8 cellular contexts compared by ENCODE assay signal in the genomic region with DNA sequence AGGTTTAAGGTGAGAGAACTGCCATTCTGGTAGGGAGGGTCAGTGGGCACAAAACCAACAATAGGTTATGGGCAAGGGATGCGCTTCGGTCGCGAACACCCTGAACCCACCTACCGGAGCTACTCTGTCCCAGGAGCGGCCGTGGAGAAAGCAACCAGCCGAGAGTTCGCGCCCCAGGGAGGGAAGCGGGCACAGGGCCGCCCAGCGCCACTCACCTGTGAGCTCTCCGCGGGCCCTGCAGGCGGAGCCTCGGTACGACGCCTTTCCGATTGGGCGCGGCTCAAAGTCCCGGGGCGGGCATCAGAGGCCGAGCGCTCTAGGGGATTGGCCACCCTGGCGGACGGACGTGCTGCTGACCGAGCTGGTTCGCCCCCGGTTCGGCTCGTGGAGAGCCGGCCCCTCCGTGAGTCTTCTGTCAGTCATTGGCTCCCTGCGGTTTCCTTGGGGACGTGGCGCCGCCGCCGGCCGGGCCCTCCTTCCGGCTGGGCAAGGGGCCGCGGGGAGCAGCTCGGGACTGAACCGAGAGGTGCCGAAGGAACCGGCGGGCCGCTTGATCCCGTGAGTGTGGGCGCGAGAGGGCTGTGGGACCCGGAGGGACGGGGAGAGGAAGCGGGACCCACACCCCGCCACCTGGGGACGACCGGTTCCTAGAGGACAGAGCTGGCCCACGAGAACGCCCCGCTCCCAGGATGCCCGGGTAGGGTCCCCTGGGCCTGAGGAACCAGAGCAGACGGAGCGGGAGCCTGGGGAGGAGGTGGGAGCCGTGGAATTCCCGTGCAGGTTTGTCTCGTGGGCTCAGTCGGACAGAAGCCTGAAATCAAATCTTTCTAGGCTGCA. TPM values are rescaled to one million over a fixed set of nuclear protein-coding genes. Genes with fewer than 3 reads are reported as not detected.
DNase-seq lines count a peak whose midpoint lies in the region; ATAC-seq, FAIRE-seq and TF ChIP-seq lines count a peak whose summit lies in the region.

A gene with protein sequence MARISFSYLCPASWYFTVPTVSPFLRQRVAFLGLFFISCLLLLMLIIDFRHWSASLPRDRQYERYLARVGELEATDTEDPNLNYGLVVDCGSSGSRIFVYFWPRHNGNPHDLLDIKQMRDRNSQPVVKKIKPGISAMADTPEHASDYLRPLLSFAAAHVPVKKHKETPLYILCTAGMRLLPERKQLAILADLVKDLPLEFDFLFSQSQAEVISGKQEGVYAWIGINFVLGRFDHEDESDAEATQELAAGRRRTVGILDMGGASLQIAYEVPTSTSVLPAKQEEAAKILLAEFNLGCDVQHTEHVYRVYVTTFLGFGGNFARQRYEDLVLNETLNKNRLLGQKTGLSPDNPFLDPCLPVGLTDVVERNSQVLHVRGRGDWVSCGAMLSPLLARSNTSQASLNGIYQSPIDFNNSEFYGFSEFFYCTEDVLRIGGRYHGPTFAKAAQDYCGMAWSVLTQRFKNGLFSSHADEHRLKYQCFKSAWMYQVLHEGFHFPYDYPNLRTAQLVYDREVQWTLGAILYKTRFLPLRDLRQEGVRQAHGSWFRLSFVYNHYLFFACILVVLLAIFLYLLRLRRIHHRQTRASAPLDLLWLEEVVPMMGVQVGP (plus strand): TSS at position 479 of the 837 bp plus-strand sequence. CDS start 448 bp downstream, outside the sequence.

- peak within 1 kb of the TSS; percentile 91 for H3K4me3 Mint-ChIP-seq in T-helper 1 cell treated with Interleukin-12 subunit alpha and Interleukin-12 subunit beta and Interleukin-4 antibody, amounts not matched to agents 30 μg/mL and 1 μg/mL, for 36 hours

- H3K36me3 Mint-ChIP-seq in T-helper 1 cell treated with Interleukin-12 subunit alpha and Interleukin-12 subunit beta and Interleukin-4 antibody, amounts not matched to agents 30 μg/mL and 1 μg/mL, for 36 hours (ENCODE audit: low read depth) = peaks cover 9% of the 10 kb centered on the region

- peak; percentile 59 for DNase-seq in NCI-H1694 (lab: John Stamatoyannopoulos, UW)
- peak; percentile 42 to 96 (median 87) for DNase-seq in anterior cingulate cortex (lab: John Stamatoyannopoulos, UW)
- DNase-seq in left ventricle myocardium superior = peak; percentile 96
- peak; percentile 96 for DNase-seq in prostate gland (ENCODE audit: low spot score)
- peak; percentile 99 for DNase-seq in urothelium cell line (ENCODE audit: low spot score)

- H3K9me3 Mint-ChIP-seq in T-helper 1 cell treated with Interleukin-12 subunit alpha and Interleukin-12 subunit beta and Interleukin-4 antibody, amounts not matched to agents 30 μg/mL and 1 μg/mL, for 36 hours = no peaks in the 10 kb centered on the region

- peak within 1 kb of the TSS; percentile 83 for H3K27ac Mint-ChIP-seq in T-helper 1 cell treated with Interleukin-12 subunit alpha and Interleukin-12 subunit beta and Interleukin-4 antibody, amounts not matched to agents 30 μg/mL and 1 μg/mL, for 36 hours

- H3K4me1 ChIP-seq in prostate gland (replicated peaks) = no peaks in the 10 kb centered on the region

- peaks cover 20% of the 10 kb centered on the region for H3K4me1 Mint-ChIP-seq in T-helper 1 cell treated with Interleukin-12 subunit alpha and Interleukin-12 subunit beta and Interleukin-4 antibody, amounts not matched to agents 30 μg/mL and 1 μg/mL, for 36 hours (ENCODE audit: low read depth)

- TF ChIP-seq POLR2A in GM15510 (IDR thresholded peaks at IDR 0.05; ENCODE audit: borderline replicate concordance, extremely low read depth, insufficient read length) (peak; percentile 70), prostate gland (IDR thresholded peaks at IDR 0.05) (peak; percentile 82)

- peak within 1 kb of the TSS; percentile 52 to 58 for H3K27ac ChIP-seq in prostate gland

- H3K9me3 ChIP-seq in prostate gland = no peaks in the 10 kb centered on the region

- intact Hi-C loops in left ventricle myocardium superior (cut with micrococcal nuclease) (no loop called here), prostate gland (cut with DNase I) (no loop called here)

- peak; percentile 32 for FAIRE-seq in urothelium cell line (lab: Jason Lieb, UNC)

- peak in 3 of 4 experiments; percentile 35 to 85 (median 84) for TF ChIP-seq CTCF in prostate gland (IDR thresholded peaks at IDR 0.05)

- H3K27me3 Mint-ChIP-seq in T-helper 1 cell treated with Interleukin-12 subunit alpha and Interleukin-12 subunit beta and Interleukin-4 antibody, amounts not matched to agents 30 μg/mL and 1 μg/mL, for 36 hours (ENCODE audit: low read depth) = peaks cover 19% of the 10 kb centered on the region

- ATAC-seq in HG02884 (IDR thresholded peaks at IDR 0.05; ENCODE audit: unreplicated experiment) (peak; percentile 99), left ventricle myocardium superior (peak; percentile 100)

- H3K4me3 ChIP-seq in prostate gland = peak within 1 kb of the TSS; percentile 76 to 77

- H3K36me3 ChIP-seq in prostate gland = no peaks in the 10 kb centered on the region

- under 1% methylated on average over 60 of the region's 71 CpGs for WGBS in prostate gland

- no peaks in the 10 kb centered on the region for H3K27me3 ChIP-seq in prostate gland (replicated peaks; ENCODE audit: insufficient read depth)

RNA-seq across cellular contexts. Expression of the gene that starts here (rescaled TPM):
- total RNA-seq in left ventricle myocardium superior = 2.7 TPM
- 10 to 100 TPM in 1 of 2 donors, 1 to 10 TPM in 1; 8.1 to 17.4 TPM for total RNA-seq in prostate gland

Comparison
In these comparisons a context has a peak if more than half of its experiments do, and no peak if none do; other contexts are left out.
1. Peak in every context shown above with its lines: DNase-seq, ATAC-seq, H3K4me3 ChIP-seq and H3K27ac ChIP-seq.